In the genomic region with DNA sequence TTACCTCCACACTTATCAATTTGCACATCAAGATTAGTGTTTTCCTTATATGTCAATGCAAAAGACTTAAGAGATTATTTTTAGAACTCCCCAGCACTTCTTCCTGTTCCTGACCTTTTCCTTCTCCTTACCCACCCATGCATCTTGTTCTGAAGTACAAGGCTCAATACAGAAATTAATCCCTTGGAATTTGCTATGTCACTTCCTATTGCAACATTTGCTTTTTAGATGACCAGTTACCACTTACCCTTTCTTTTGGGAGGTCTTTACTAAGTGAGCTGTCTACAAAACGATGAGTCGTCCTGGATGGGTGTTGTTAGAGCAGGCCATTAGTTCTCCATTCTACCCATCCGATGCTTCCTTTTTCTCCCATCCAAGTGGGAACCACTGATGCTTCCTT, we compare ENCODE assay signal across 15 cellular contexts.
A peak's percentile ranks its signal among the peaks of the same experiment; 100 is the strongest.
DNase-seq lines count a peak whose midpoint lies in the region; FAIRE-seq and TF ChIP-seq lines count a peak whose summit lies in the region.
"Had no signal": no experiment of that assay in that cellular context is flagged by ENCODE, and none has a peak within 500 bp of the region (broad histone marks: within the 10 kb centered on the region; RNA-seq: fewer than 3 reads in every experiment).

No MANE protein-coding gene starts in this region.

- H3K9ac ChIP-seq in adipocyte (ENCODE audit: low read length), result peak overlapping the region; percentile 41

- H3K27me3 ChIP-seq in adipocyte (replicated peaks; ENCODE audit: control insufficient read depth, insufficient read depth, low read length) (no peaks in the 10 kb centered on the region), kidney epithelial cell (ENCODE audit: control insufficient read depth, insufficient read depth, low read length) (no peaks in the 10 kb centered on the region)

- POLR2A ChIA-PET in GM10248 (lab: Yijun Ruan, JAX), result no interaction called here
- POLR2A ChIA-PET in activated CD4-positive, alpha-beta T cell treated with anti-CD3 and anti-CD28 coated beads, Interleukin-2, amount 10 ng/mL, durations not matched to agents 7 days and 5 days (lab: Charles Lee), result no interaction called here

- H3K4me3 ChIP-seq in adipocyte (ENCODE audit: low read length) (no peak overlapping the region), kidney epithelial cell (ENCODE audit: low read depth, low read length) (no peak overlapping the region)

- FAIRE-seq in HTR-8/SVneo (lab: Jason Lieb, UNC), result no peak
- FAIRE-seq: GM12892 had no signal

- no peaks in the 10 kb centered on the region for H3K27me3 Mint-ChIP-seq in activated CD4-positive, alpha-beta T cell treated with anti-CD3 and anti-CD28 coated beads, Interleukin-2, amount 10 ng/mL, durations not matched to agents 7 days and 5 days
- H3K27me3 Mint-ChIP-seq: activated naive CD4-positive, alpha-beta T cell treated with anti-CD3 and anti-CD28 coated beads, Interleukin-2, amount 50 U/mL, for 24 hours had no signal

- H3K27ac Mint-ChIP-seq in activated CD4-positive, alpha-beta T cell treated with anti-CD3 and anti-CD28 coated beads, Interleukin-2, amount 10 ng/mL, durations not matched to agents 7 days and 5 days, result no peak overlapping the region
- H3K27ac Mint-ChIP-seq: activated CD4-positive, alpha-beta T cell treated with anti-CD3 and anti-CD28 coated beads for 36 hours; activated naive CD4-positive, alpha-beta T cell treated with anti-CD3 and anti-CD28 coated beads, Interleukin-2, amount 50 U/mL, for 24 hours; natural killer cell; stimulated activated effector memory CD8-positive, alpha-beta T cell treated with anti-CD3 and anti-CD28 coated beads, Interleukin-12 subunit alpha, Interleukin-12 subunit beta, amount 100 ng/mL, for 72 hours had no signal

- peaks cover 59% of the 10 kb centered on the region for H3K4me1 ChIP-seq in adipocyte (ENCODE audit: control insufficient read depth, insufficient read depth, low read length)

- no peaks in the 10 kb centered on the region for H3K9me3 ChIP-seq in adipocyte (ENCODE audit: control insufficient read depth, low read length)

- peaks cover 4% of the 10 kb centered on the region for H3K9me3 Mint-ChIP-seq in activated CD4-positive, alpha-beta T cell treated with anti-CD3 and anti-CD28 coated beads, Interleukin-2, amount 10 ng/mL, durations not matched to agents 7 days and 5 days

- DNase-seq in AG09319 (ENCODE audit: extremely low read depth, low read depth), result peak; percentile 77
- peak; percentile 77 for DNase-seq in HTR-8/SVneo (ENCODE audit: insufficient read length, low spot score)
- DNase-seq in adipocyte (ENCODE audit: low read depth), result peak; percentile 86
- peak; percentile 55 for DNase-seq in kidney epithelial cell (ENCODE audit: low read depth)
- no peak for DNase-seq in Kasumi-1 (lab: John Stamatoyannopoulos, UW)
- no peak for DNase-seq in NCI-H524 (lab: John Stamatoyannopoulos, UW)
- no peak for DNase-seq in GM10248 (ENCODE audit: extremely low spot score)
- DNase-seq in activated CD4-positive, alpha-beta T cell treated with anti-CD3 and anti-CD28 coated beads, Interleukin-2, amount 10 ng/mL, durations not matched to agents 7 days and 5 days, result no peak
- DNase-seq: activated CD4-positive, alpha-beta T cell treated with anti-CD3 and anti-CD28 coated beads for 36 hours; natural killer cell; NCI-H2029 treated with DMSO at 0.1 percent for 48 hours; Right ventricle myocardium superior had no signal

- no peak overlapping the region for H3K4me3 Mint-ChIP-seq in activated CD4-positive, alpha-beta T cell treated with anti-CD3 and anti-CD28 coated beads, Interleukin-2, amount 10 ng/mL, durations not matched to agents 7 days and 5 days
- H3K4me3 Mint-ChIP-seq: activated CD4-positive, alpha-beta T cell treated with anti-CD3 and anti-CD28 coated beads for 36 hours; activated naive CD4-positive, alpha-beta T cell treated with anti-CD3 and anti-CD28 coated beads, Interleukin-2, amount 50 U/mL, for 24 hours; natural killer cell; stimulated activated effector memory CD8-positive, alpha-beta T cell treated with anti-CD3 and anti-CD28 coated beads, Interleukin-12 subunit alpha, Interleukin-12 subunit beta, amount 100 ng/mL, for 72 hours had no signal

- H3K4me1 Mint-ChIP-seq in activated CD4-positive, alpha-beta T cell treated with anti-CD3 and anti-CD28 coated beads, Interleukin-2, amount 10 ng/mL, durations not matched to agents 7 days and 5 days, result no peaks in the 10 kb centered on the region
- H3K4me1 Mint-ChIP-seq: activated CD4-positive, alpha-beta T cell treated with anti-CD3 and anti-CD28 coated beads for 36 hours; activated naive CD4-positive, alpha-beta T cell treated with anti-CD3 and anti-CD28 coated beads, Interleukin-2, amount 50 U/mL, for 24 hours; natural killer cell; stimulated activated effector memory CD8-positive, alpha-beta T cell treated with anti-CD3 and anti-CD28 coated beads, Interleukin-12 subunit alpha, Interleukin-12 subunit beta, amount 100 ng/mL, for 72 hours had no signal

- CTCF ChIA-PET in GM10248 (lab: Yijun Ruan, JAX), result no interaction called here
- CTCF ChIA-PET in activated CD4-positive, alpha-beta T cell treated with anti-CD3 and anti-CD28 coated beads, Interleukin-2, amount 10 ng/mL, durations not matched to agents 7 days and 5 days (lab: Charles Lee), result interaction anchor here (0.5 kb wide), 1 partner anchor 70 kb away, joined by 3 read pairs; no protein-coding TSS in a partner anchor

- H3K36me3 ChIP-seq in adipocyte (ENCODE audit: control insufficient read depth, insufficient read depth, low read length, severe bottlenecking), result no peaks in the 10 kb centered on the region
- H3K36me3 ChIP-seq in kidney epithelial cell (ENCODE audit: control insufficient read depth, insufficient read depth, low read length), result no peaks in the 10 kb centered on the region

- TF ChIP-seq CTCF in AG09319 (IDR thresholded peaks at IDR 0.05; ENCODE audit: low read depth, low read length), result no peak
- no peak for TF ChIP-seq CTCF in kidney epithelial cell (IDR thresholded peaks at IDR 0.05; ENCODE audit: insufficient read depth, low read length, poor library complexity, severe bottlenecking)
- no peak for TF ChIP-seq CTCF in GM10248 (IDR thresholded peaks at IDR 0.05; ENCODE audit: control extremely low read depth, extremely low read depth, low read depth, missing control alignments)

- no peaks in the 10 kb centered on the region for H3K36me3 Mint-ChIP-seq in activated CD4-positive, alpha-beta T cell treated with anti-CD3 and anti-CD28 coated beads, Interleukin-2, amount 10 ng/mL, durations not matched to agents 7 days and 5 days (ENCODE audit: low read depth)
- H3K36me3 Mint-ChIP-seq: activated naive CD4-positive, alpha-beta T cell treated with anti-CD3 and anti-CD28 coated beads, Interleukin-2, amount 50 U/mL, for 24 hours; natural killer cell; stimulated activated effector memory CD8-positive, alpha-beta T cell treated with anti-CD3 and anti-CD28 coated beads, Interleukin-12 subunit alpha, Interleukin-12 subunit beta, amount 100 ng/mL, for 72 hours had no signal

Comparison
In these comparisons a context has a peak if more than half of its experiments do, and no peak if none do; other contexts are left out.
1. DNase-seq: peak in AG09319 (single experiment), HTR-8/SVneo (single experiment), adipocyte (single experiment) and kidney epithelial cell (single experiment); none in Kasumi-1 (0 of 2), NCI-H524 (0 of 2), GM10248 (single experiment) and activated CD4-positive, alpha-beta T cell treated with anti-CD3 and anti-CD28 coated beads, Interleukin-2, amount 10 ng/mL, durations not matched to agents 7 days and 5 days (single experiment).